ENCODE assay signal across 1 cellular context in the genomic region with DNA sequence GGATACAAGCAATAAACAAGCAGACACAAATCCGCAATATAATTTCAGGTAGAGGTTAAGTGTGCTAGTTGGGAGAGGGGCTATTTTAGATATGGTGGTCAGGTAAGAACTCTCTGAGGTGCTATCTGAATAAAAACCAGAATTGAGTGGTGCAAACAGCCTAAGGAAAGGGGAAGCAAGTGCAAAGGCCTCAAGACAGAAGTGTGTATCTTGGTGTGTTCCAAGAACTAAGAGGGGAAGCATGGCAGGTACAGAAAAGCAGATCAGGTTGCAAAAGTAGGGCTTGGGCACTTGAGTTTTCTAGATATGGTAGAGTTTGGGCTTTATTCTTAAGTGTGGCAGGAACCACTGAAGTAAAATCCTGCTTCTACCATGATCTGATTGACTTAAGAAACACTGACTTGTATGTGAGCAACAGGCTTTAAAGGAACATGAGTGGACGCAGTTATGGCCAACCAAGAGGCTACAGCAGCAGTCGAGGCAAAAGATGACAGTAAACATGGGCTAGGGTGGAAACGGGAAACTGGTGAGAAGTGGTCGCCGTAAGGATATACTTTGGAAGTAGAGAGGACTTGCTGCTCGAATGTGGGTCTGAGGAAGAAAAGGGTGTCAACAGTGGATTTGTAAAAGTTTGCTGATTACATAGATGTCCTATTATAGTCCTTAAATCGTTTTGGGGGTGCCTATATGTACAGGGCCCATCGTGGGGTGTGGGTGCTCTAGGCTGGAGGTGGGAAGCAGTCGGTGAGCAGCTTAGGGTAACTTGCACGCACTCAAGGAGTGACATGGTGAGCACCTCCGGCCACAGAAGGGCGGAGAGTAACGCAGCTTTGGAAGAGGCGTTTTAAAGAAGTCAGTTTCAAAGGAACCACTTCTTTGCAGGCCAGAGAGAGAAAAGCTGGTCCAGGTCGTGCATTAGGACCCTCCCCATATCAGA.
TF ChIP-seq lines count a peak whose summit lies in the region.

No MANE protein-coding gene starts in this region.

TF ChIP-seq in GM23338, 12 proteins besides CTCF, POLR2A, EP300 and RAD21 (continued from another document):
- TF ChIP-seq, protein P1, sequence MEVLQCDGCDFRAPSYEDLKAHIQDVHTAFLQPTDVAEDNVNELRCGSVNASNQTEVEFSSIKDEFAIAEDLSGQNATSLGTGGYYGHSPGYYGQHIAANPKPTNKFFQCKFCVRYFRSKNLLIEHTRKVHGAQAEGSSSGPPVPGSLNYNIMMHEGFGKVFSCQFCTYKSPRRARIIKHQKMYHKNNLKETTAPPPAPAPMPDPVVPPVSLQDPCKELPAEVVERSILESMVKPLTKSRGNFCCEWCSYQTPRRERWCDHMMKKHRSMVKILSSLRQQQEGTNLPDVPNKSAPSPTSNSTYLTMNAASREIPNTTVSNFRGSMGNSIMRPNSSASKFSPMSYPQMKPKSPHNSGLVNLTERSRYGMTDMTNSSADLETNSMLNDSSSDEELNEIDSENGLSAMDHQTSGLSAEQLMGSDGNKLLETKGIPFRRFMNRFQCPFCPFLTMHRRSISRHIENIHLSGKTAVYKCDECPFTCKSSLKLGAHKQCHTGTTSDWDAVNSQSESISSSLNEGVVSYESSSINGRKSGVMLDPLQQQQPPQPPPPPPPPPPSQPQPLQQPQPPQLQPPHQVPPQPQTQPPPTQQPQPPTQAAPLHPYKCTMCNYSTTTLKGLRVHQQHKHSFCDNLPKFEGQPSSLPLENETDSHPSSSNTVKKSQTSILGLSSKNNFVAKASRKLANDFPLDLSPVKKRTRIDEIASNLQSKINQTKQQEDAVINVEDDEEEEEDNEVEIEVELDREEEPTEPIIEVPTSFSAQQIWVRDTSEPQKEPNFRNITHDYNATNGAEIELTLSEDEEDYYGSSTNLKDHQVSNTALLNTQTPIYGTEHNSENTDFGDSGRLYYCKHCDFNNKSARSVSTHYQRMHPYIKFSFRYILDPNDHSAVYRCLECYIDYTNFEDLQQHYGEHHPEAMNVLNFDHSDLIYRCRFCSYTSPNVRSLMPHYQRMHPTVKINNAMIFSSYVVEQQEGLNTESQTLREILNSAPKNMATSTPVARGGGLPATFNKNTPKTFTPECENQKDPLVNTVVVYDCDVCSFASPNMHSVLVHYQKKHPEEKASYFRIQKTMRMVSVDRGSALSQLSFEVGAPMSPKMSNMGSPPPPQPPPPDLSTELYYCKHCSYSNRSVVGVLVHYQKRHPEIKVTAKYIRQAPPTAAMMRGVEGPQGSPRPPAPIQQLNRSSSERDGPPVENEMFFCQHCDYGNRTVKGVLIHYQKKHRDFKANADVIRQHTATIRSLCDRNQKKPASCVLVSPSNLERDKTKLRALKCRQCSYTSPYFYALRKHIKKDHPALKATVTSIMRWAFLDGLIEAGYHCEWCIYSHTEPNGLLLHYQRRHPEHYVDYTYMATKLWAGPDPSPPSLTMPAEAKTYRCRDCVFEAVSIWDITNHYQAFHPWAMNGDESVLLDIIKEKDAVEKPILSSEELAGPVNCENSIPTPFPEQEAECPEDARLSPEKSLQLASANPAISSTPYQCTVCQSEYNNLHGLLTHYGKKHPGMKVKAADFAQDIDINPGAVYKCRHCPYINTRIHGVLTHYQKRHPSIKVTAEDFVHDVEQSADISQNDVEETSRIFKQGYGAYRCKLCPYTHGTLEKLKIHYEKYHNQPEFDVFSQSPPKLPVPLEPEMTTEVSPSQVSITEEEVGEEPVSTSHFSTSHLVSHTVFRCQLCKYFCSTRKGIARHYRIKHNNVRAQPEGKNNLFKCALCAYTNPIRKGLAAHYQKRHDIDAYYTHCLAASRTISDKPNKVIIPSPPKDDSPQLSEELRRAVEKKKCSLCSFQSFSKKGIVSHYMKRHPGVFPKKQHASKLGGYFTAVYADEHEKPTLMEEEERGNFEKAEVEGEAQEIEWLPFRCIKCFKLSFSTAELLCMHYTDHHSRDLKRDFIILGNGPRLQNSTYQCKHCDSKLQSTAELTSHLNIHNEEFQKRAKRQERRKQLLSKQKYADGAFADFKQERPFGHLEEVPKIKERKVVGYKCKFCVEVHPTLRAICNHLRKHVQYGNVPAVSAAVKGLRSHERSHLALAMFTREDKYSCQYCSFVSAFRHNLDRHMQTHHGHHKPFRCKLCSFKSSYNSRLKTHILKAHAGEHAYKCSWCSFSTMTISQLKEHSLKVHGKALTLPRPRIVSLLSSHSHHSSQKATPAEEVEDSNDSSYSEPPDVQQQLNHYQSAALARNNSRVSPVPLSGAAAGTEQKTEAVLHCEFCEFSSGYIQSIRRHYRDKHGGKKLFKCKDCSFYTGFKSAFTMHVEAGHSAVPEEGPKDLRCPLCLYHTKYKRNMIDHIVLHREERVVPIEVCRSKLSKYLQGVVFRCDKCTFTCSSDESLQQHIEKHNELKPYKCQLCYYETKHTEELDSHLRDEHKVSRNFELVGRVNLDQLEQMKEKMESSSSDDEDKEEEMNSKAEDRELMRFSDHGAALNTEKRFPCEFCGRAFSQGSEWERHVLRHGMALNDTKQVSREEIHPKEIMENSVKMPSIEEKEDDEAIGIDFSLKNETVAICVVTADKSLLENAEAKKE (CRISPR knock-in tag; IDR thresholded peaks at IDR 0.05), result no peak
- no peak for TF ChIP-seq ZNF331 (CRISPR knock-in tag; IDR thresholded peaks at IDR 0.05; ENCODE audit: low read depth)
- no peak for TF ChIP-seq POLR2AphosphoS5 (IDR thresholded peaks at IDR 0.05; ENCODE audit: low read depth)
- no peak for TF ChIP-seq JUNB (IDR thresholded peaks at IDR 0.05; ENCODE audit: unreplicated experiment)
- no peak for TF ChIP-seq NANOG (IDR thresholded peaks at IDR 0.05; ENCODE audit: borderline replicate concordance)
- TF ChIP-seq CREB1 (CRISPR knock-in tag; IDR thresholded peaks at IDR 0.05; ENCODE audit: low read depth), result no peak
TF ChIP-seq in GM23338: peak in this region for 0.
